ENCODE assay signal across 8 cellular contexts in genomic region chr10:93751832-93752231, GRCh38. TPM values are rescaled to one million over a fixed set of nuclear protein-coding genes. Genes with fewer than 3 reads are reported as not detected.
DNase-seq lines count a peak whose midpoint lies in the region; ATAC-seq and TF ChIP-seq lines count a peak whose summit lies in the region.

No MANE protein-coding gene starts in this region.

- DNase-seq in mammary epithelial cell (peak; percentile 7), lung microvascular endothelial cell (ENCODE audit: low read depth in 2 of 2) (peak; percentile 27 to 36), SKM-1 treated with dmso at 0.1 percent for 144 hours (lab: John Stamatoyannopoulos, UW; ENCODE audit: unreplicated experiment) (no peak)

- H3K4me3 ChIP-seq in BLaER1, result no peak overlapping the region
- H3K4me3 ChIP-seq in HUES6 (ENCODE audit: low read depth, low read length), result peak overlapping the region; percentile 47
- no peak overlapping the region for H3K4me3 ChIP-seq in mammary epithelial cell (replicated peaks in 1 of 3; ENCODE audit: insufficient read depth in 1 of 3, low read depth in 2 of 3, low read length in 3 of 3)

- H3K4me2 ChIP-seq in BLaER1, result peak overlapping the region; percentile 57
- H3K4me2 ChIP-seq in mammary epithelial cell (ENCODE audit: insufficient read depth, low read depth, low read length), result peak overlapping the region; percentile 34

- no peaks in the 10 kb centered on the region for H3K36me3 ChIP-seq in BLaER1
- H3K36me3 ChIP-seq in HUES6 (ENCODE audit: control insufficient read depth, insufficient read depth, low read length), result no peaks in the 10 kb centered on the region
- H3K36me3 ChIP-seq in mammary epithelial cell (ENCODE audit: insufficient read depth, low read length), result no peaks in the 10 kb centered on the region

- WGBS in mammary epithelial cell (ENCODE audit: low coverage, missing lambda C conversion rate), result 16% methylated on average over 5 of the region's 5 CpGs

- dilution Hi-C loops in mammary epithelial cell (cut with HindIII; ENCODE audit: low sequenced_read_pairs), result no loop called here

- H3K9ac ChIP-seq in BLaER1, result no peak overlapping the region
- H3K9ac ChIP-seq in HUES6 (ENCODE audit: low read length), result no peak overlapping the region
- H3K9ac ChIP-seq in mammary epithelial cell (ENCODE audit: insufficient read depth, low read length), result no peak overlapping the region

- no peaks in the 10 kb centered on the region for H3K79me2 ChIP-seq in mammary epithelial cell (ENCODE audit: insufficient read depth, low read length)

- H3K9me3 ChIP-seq in BLaER1, result no peaks in the 10 kb centered on the region
- no peaks in the 10 kb centered on the region for H3K9me3 ChIP-seq in HUES6 (ENCODE audit: control insufficient read depth, insufficient read depth, low read depth, low read length)
- no peaks in the 10 kb centered on the region for H3K9me3 ChIP-seq in mammary epithelial cell (replicated peaks; ENCODE audit: insufficient read depth, low read length)

- in situ Hi-C loops in mammary epithelial cell (cut with MboI; ENCODE audit: low sequenced_read_pairs in 2 of 2), result no loop called here

- CTCF ChIA-PET in mammary epithelial cell (lab: Charles Lee; ENCODE audit: low non-redundant PET), result no interaction called here

- intact Hi-C loops in mammary epithelial cell (cut with micrococcal nuclease), result no loop called here

- no peak for ATAC-seq in GM19395 (IDR thresholded peaks at IDR 0.05; ENCODE audit: unreplicated experiment)
- ATAC-seq in GM18502 (IDR thresholded peaks at IDR 0.05; ENCODE audit: poor library complexity, unreplicated experiment), result no peak
- ATAC-seq in HG02884 (IDR thresholded peaks at IDR 0.05; ENCODE audit: unreplicated experiment), result no peak

- BruUV-seq in mammary epithelial cell (replicated peaks; lab: Mats Ljungman, UMichigan), result no TSS peak

- no peaks in the 10 kb centered on the region for H3K27me3 ChIP-seq in BLaER1
- H3K27me3 ChIP-seq in HUES6 (ENCODE audit: control insufficient read depth, insufficient read depth, low read length), result peaks cover 6% of the 10 kb centered on the region; the same call in 1 of the 2 replicates
- H3K27me3 ChIP-seq in mammary epithelial cell (ENCODE audit: insufficient read depth, low read length), result no peaks in the 10 kb centered on the region

- H2AFZ ChIP-seq in mammary epithelial cell (ENCODE audit: low read depth, low read length), result peak overlapping the region; percentile 34

- TF ChIP-seq CTCF in mammary epithelial cell (conservative IDR thresholded peaks at IDR 0.05 in 1 of 2, IDR thresholded peaks at IDR 0.05 in 1 of 2; ENCODE audit: extremely low read depth in 1 of 2, insufficient read depth in 1 of 2, low read depth in 1 of 2, low read length in 2 of 2), result no peak

- H4K20me1 ChIP-seq in BLaER1 (no peaks in the 10 kb centered on the region), mammary epithelial cell (ENCODE audit: insufficient read depth, low read length) (no peaks in the 10 kb centered on the region)

- H3K4me1 ChIP-seq in BLaER1 (no peaks in the 10 kb centered on the region), HUES6 (ENCODE audit: control insufficient read depth, insufficient read depth, low read length) (peaks cover 82% of the 10 kb centered on the region), mammary epithelial cell (ENCODE audit: insufficient read depth, low read length) (no peaks in the 10 kb centered on the region)

- no peak overlapping the region for H3K27ac ChIP-seq in BLaER1
- H3K27ac ChIP-seq in HUES6 (ENCODE audit: low read depth, low read length), result no peak overlapping the region
- no peak overlapping the region for H3K27ac ChIP-seq in mammary epithelial cell (ENCODE audit: insufficient read depth, low read depth, low read length)

RNA-seq across cellular contexts. Expression of gene LGI1, which starts 5.9 kb away (rescaled TPM):
- total RNA-seq in mammary epithelial cell (not detected), lung microvascular endothelial cell (not detected in 2 replicates)
- not detected for polyA plus RNA-seq in mammary epithelial cell
- polyA minus RNA-seq in mammary epithelial cell, result not detected

RNA-seq across cellular contexts. Expression of gene FRA10AC1, which starts 49.4 kb away (rescaled TPM):
- total RNA-seq in mammary epithelial cell (10 to 100 TPM; 10.8 to 15.9 TPM), lung microvascular endothelial cell (1.1 and 3.2 TPM in 2 replicates)
- polyA plus RNA-seq in mammary epithelial cell, result 1.9 TPM
- 0.83 TPM for polyA minus RNA-seq in mammary epithelial cell
